In genomic region chr12:46627686-46628085, GRCh38 we compare ENCODE assay signal across 17 cellular contexts.
DNase-seq lines count a peak whose midpoint lies in the region; ATAC-seq, FAIRE-seq and TF ChIP-seq lines count a peak whose summit lies in the region.
"Had no signal": no experiment of that assay in that cellular context is flagged by ENCODE, and none has a peak within 500 bp of the region (broad histone marks: within the 10 kb centered on the region; RNA-seq: fewer than 3 reads in every experiment).

No MANE protein-coding gene starts in this region.

- CTCF ChIA-PET in mammary epithelial cell (lab: Charles Lee; ENCODE audit: low non-redundant PET) (no interaction called here), MCF 10A (lab: Yijun Ruan, JAX) (no interaction called here)

- no peaks in the 10 kb centered on the region for H3K27me3 ChIP-seq in mammary epithelial cell (ENCODE audit: insufficient read depth, low read length)
- no peaks in the 10 kb centered on the region for H3K27me3 ChIP-seq in bronchial epithelial cell (ENCODE audit: control insufficient read depth, insufficient read depth, low read length)
- no peaks in the 10 kb centered on the region for H3K27me3 ChIP-seq in gastrocnemius medialis
- H3K27me3 ChIP-seq: BE2C had no signal

- ATAC-seq in gastrocnemius medialis (no peak), HG02763 (IDR thresholded peaks at IDR 0.05; ENCODE audit: unreplicated experiment) (no peak)
- ATAC-seq: GM23338 had no signal

- no peaks in the 10 kb centered on the region for H3K9me3 ChIP-seq in mammary epithelial cell (replicated peaks; ENCODE audit: insufficient read depth, low read length)
- H3K9me3 ChIP-seq in gastrocnemius medialis, result peaks cover 0 to 3% (median 0%) of the 10 kb centered on the region in 3 donors
- H3K9me3 ChIP-seq: BE2C had no signal

- TF ChIP-seq CTCF in mammary epithelial cell (conservative IDR thresholded peaks at IDR 0.05 in 1 of 2, IDR thresholded peaks at IDR 0.05 in 1 of 2; ENCODE audit: extremely low read depth in 1 of 2, insufficient read depth in 1 of 2, low read depth in 1 of 2, low read length in 2 of 2), result no peak
- TF ChIP-seq CTCF in MCF 10A (IDR thresholded peaks at IDR 0.05; ENCODE audit: unreplicated experiment), result no peak
- TF ChIP-seq CTCF in bronchial epithelial cell (IDR thresholded peaks at IDR 0.05; ENCODE audit: insufficient read depth, low read length, severe bottlenecking), result no peak
- no peak for TF ChIP-seq CTCF in foreskin fibroblast (IDR thresholded peaks at IDR 0.05; ENCODE audit: low read depth, low read length)
- TF ChIP-seq CTCF in gastrocnemius medialis (IDR thresholded peaks at IDR 0.05 in 4 of 5, conservative IDR thresholded peaks at IDR 0.05 in 1 of 5), result no peak

- no peak for FAIRE-seq in bronchial epithelial cell (lab: Jason Lieb, UNC)

- DNase-seq in mammary epithelial cell (peak; percentile 26), MCF 10A (ENCODE audit: unreplicated experiment) (no peak), bronchial epithelial cell (ENCODE audit: low read depth) (peak; percentile 46), foreskin fibroblast (peak; percentile 10 to 50), gastrocnemius medialis (no peak), DMS79 (lab: John Stamatoyannopoulos, UW) (no peak), UCSD-AML1 (lab: John Stamatoyannopoulos, UW; ENCODE audit: unreplicated experiment) (no peak)
- DNase-seq: BE2C; CD4-positive, alpha-beta T cell; NCI-H1105 treated with DMSO at 0.1 percent for 48 hours; NCI-H1694 treated with DMSO at 0.1 percent for 48 hours; NCI-H446 treated with DMSO at 0.1 percent for 48 hours; NK-92 treated with Interleukin-12 subunit alpha and Interleukin-12 subunit beta, amount 100 ng/mL, for 24 hours; SIG-M5 had no signal

- no peak overlapping the region for H3K9ac ChIP-seq in mammary epithelial cell (ENCODE audit: insufficient read depth, low read length)

- POLR2A ChIA-PET in MCF 10A (lab: Yijun Ruan, JAX), result interaction anchor here (0.9 kb wide), 1 partner anchor 15 kb away, joined by 4 read pairs; no protein-coding TSS in a partner anchor

- H4K20me1 ChIP-seq in mammary epithelial cell (ENCODE audit: insufficient read depth, low read length), result no peaks in the 10 kb centered on the region

- no peak overlapping the region for H3K27ac Mint-ChIP-seq in MCF 10A (ENCODE audit: low read depth, unreplicated experiment)
- H3K27ac Mint-ChIP-seq: CD4-positive, alpha-beta T cell; GM23338 had no signal

- H2AFZ ChIP-seq in mammary epithelial cell (ENCODE audit: low read depth, low read length), result no peak overlapping the region
- H2AFZ ChIP-seq: GM23338 had no signal

- in situ Hi-C loops in mammary epithelial cell (cut with MboI; ENCODE audit: low sequenced_read_pairs in 2 of 2), result no loop called here
- in situ Hi-C loops in gastrocnemius medialis (cut with MboI; ENCODE audit: low sequenced_read_pairs in 4 of 4), result no loop called here

- dilution Hi-C loops in mammary epithelial cell (cut with HindIII; ENCODE audit: low sequenced_read_pairs), result no loop called here

- H3K4me1 ChIP-seq in mammary epithelial cell (ENCODE audit: insufficient read depth, low read length), result no peaks in the 10 kb centered on the region
- peaks cover 15 to 20% of the 10 kb centered on the region in 2 donors for H3K4me1 ChIP-seq in gastrocnemius medialis
- H3K4me1 ChIP-seq: BE2C had no signal

- BruUV-seq in mammary epithelial cell (replicated peaks; lab: Mats Ljungman, UMichigan) (no TSS peak), MCF 10A (replicated peaks; lab: Mats Ljungman, UMichigan) (no TSS peak)

- H3K9me3 Mint-ChIP-seq in MCF 10A (ENCODE audit: unreplicated experiment), result no peaks in the 10 kb centered on the region
- H3K9me3 Mint-ChIP-seq: CD4-positive, alpha-beta T cell; GM23338 had no signal

- H3K27ac ChIP-seq in mammary epithelial cell (ENCODE audit: insufficient read depth, low read depth, low read length) (no peak overlapping the region), gastrocnemius medialis (peak overlapping the region; percentile 44 to 85 (median 64))
- H3K27ac ChIP-seq: 22Rv1 had no signal

- no peak for TF ChIP-seq POLR2A in gastrocnemius medialis (IDR thresholded peaks at IDR 0.05)

- H3K4me2 ChIP-seq in mammary epithelial cell (ENCODE audit: insufficient read depth, low read depth, low read length), result no peak overlapping the region
- H3K4me2 ChIP-seq: GM23338 had no signal

- H3K79me2 ChIP-seq in mammary epithelial cell (ENCODE audit: insufficient read depth, low read length), result no peaks in the 10 kb centered on the region

- WGBS in mammary epithelial cell (ENCODE audit: low coverage, missing lambda C conversion rate), result 100% methylated on average over 3 of the region's 3 CpGs

- intact Hi-C loops in mammary epithelial cell (cut with micrococcal nuclease), result no loop called here
- intact Hi-C loops in MCF 10A (cut with micrococcal nuclease), result no loop called here
- intact Hi-C loops in gastrocnemius medialis (cut with DNase I; ENCODE audit: low total_unique reads), result loop anchor here (5.0 kb wide), 1 partner anchor 90 kb away; no protein-coding TSS in a partner anchor

- no peaks in the 10 kb centered on the region for H3K27me3 Mint-ChIP-seq in MCF 10A (ENCODE audit: insufficient read depth, unreplicated experiment)
- H3K27me3 Mint-ChIP-seq: CD4-positive, alpha-beta T cell had no signal

- H3K4me3 Mint-ChIP-seq in MCF 10A (ENCODE audit: unreplicated experiment), result no peak overlapping the region
- H3K4me3 Mint-ChIP-seq: CD4-positive, alpha-beta T cell; GM23338 had no signal

- H3K4me3 ChIP-seq in mammary epithelial cell (replicated peaks in 1 of 3; ENCODE audit: insufficient read depth in 1 of 3, low read depth in 2 of 3, low read length in 3 of 3) (no peak overlapping the region), bronchial epithelial cell (ENCODE audit: low read depth, low read length) (no peak overlapping the region), foreskin fibroblast (ENCODE audit: low read depth in 1 of 2, low read length in 2 of 2) (no peak overlapping the region), gastrocnemius medialis (no peak overlapping the region)
- H3K4me3 ChIP-seq: GM23338 had no signal

- peaks cover 10% of the 10 kb centered on the region for H3K4me1 Mint-ChIP-seq in MCF 10A (ENCODE audit: insufficient read depth, unreplicated experiment)

- H3K36me3 Mint-ChIP-seq in MCF 10A (ENCODE audit: insufficient read depth, unreplicated experiment), result no peaks in the 10 kb centered on the region

- H3K36me3 ChIP-seq in mammary epithelial cell (ENCODE audit: insufficient read depth, low read length) (no peaks in the 10 kb centered on the region), bronchial epithelial cell (ENCODE audit: control insufficient read depth, insufficient read depth, low read length) (no peaks in the 10 kb centered on the region), gastrocnemius medialis (peaks cover 0 to 2% of the 10 kb centered on the region in 2 donors)
- H3K36me3 ChIP-seq: BE2C had no signal

Comparison
In these comparisons a context has a peak if more than half of its experiments do, and no peak if none do; other contexts are left out.
1. DNase-seq: peak in mammary epithelial cell (single experiment), bronchial epithelial cell (single experiment) and foreskin fibroblast (2 of 2); none in MCF 10A (single experiment), gastrocnemius medialis (0 of 2), DMS79 (single experiment) and UCSD-AML1 (single experiment).